20 cellular contexts compared by ENCODE assay signal in genomic region chr3:115246621-115247020, GRCh38.
A peak's percentile ranks its signal among the peaks of the same experiment; 100 is the strongest.
DNase-seq lines count a peak whose midpoint lies in the region; ATAC-seq lines count a peak whose summit lies in the region.
"Had no signal": no experiment of that assay in that cellular context is flagged by ENCODE, and none has a peak within 500 bp of the region (broad histone marks: within the 10 kb centered on the region; RNA-seq: fewer than 3 reads in every experiment).

No MANE protein-coding gene starts in this region.

- H3K27ac ChIP-seq in aorta (ENCODE audit: low read depth in 1 of 2, low read length in 2 of 2), result no peak overlapping the region
- H3K27ac ChIP-seq: 22Rv1; BLaER1 treated with 17β-estradiol and CSF1 and Interleukin-3, amounts not matched to agents 10 nM and 100 nM had no signal

- intact Hi-C loops in Right ventricle myocardium inferior (cut with DNase I), result no loop called here
- intact Hi-C loops in cardiac septum (cut with DNase I), result loop anchor here (5.0 to 10.0 kb wide), 2 partner anchors 76 to 268 kb away; no protein-coding TSS in a partner anchor
- intact Hi-C loops in aorta (cut with DNase I), result no loop called here

- no peaks in the 10 kb centered on the region for H3K36me3 ChIP-seq in aorta (ENCODE audit: control insufficient read depth in 1 of 2, insufficient read depth in 2 of 2, low read length in 1 of 2)
- H3K36me3 ChIP-seq: BLaER1 treated with 17β-estradiol and CSF1 and Interleukin-3, amounts not matched to agents 10 nM and 100 nM; MG63 had no signal

- peak; percentile 72 for ATAC-seq in Right ventricle myocardium inferior
- peak; percentile 71 for ATAC-seq in aorta (ENCODE audit: low FRiP score)
- ATAC-seq in HG02571 (IDR thresholded peaks at IDR 0.05; ENCODE audit: unreplicated experiment), result no peak
- ATAC-seq: GM12878, HepG2 had no signal

- no peak overlapping the region for H3K4me3 ChIP-seq in aorta (ENCODE audit: low read length in 2 of 2)
- H3K4me3 ChIP-seq: BLaER1 treated with 17β-estradiol and CSF1 and Interleukin-3, amounts not matched to agents 10 nM and 100 nM; GM12878; MG63; PC-9 had no signal

- DNase-seq in Right ventricle myocardium inferior (ENCODE audit: missing footprints) (no peak), cardiac septum (ENCODE audit: low spot score) (no peak), fibroblast of peridontal ligament (ENCODE audit: extremely low read depth) (peak; percentile 47), iris pigment epithelial cell (ENCODE audit: low read depth) (peak; percentile 10), aorta (no peak), GM03348 (ENCODE audit: low spot score) (no peak), DMS79 (lab: John Stamatoyannopoulos, UW) (no peak)
- DNase-seq: CD8-positive, alpha-beta memory T cell; DMS79 treated with DMSO at 0.1 percent for 48 hours; MG63; NCI-H1092 treated with DMSO at 0.1 percent for 48 hours; NCI-H2081 treated with DMSO at 0.1 percent for 48 hours; NCI-H510A; NCI-H82; PC-9 had no signal

- H3K27me3 ChIP-seq in aorta (ENCODE audit: control insufficient read depth in 1 of 2, insufficient read depth in 2 of 2, low read length in 1 of 2), result no peaks in the 10 kb centered on the region
- H3K27me3 ChIP-seq: BLaER1 treated with 17β-estradiol and CSF1 and Interleukin-3, amounts not matched to agents 10 nM and 100 nM; MG63 had no signal

- H3K4me1 ChIP-seq in aorta (ENCODE audit: control insufficient read depth in 1 of 2, insufficient read depth in 2 of 2, low read length in 2 of 2), result peaks cover 2 to 4% of the 10 kb centered on the region in 2 donors
- H3K4me1 ChIP-seq: BLaER1 treated with 17β-estradiol and CSF1 and Interleukin-3, amounts not matched to agents 10 nM and 100 nM had no signal

- 77 to 78% methylated on average over 2 of the region's 2 CpGs for WGBS in aorta, 2 donors

- H3K9me3 ChIP-seq in aorta (ENCODE audit: control insufficient read depth, low read length), result no peaks in the 10 kb centered on the region
- H3K9me3 ChIP-seq: BLaER1 treated with 17β-estradiol and CSF1 and Interleukin-3, amounts not matched to agents 10 nM and 100 nM; MG63 had no signal

Comparison
In these comparisons a context has a peak if more than half of its experiments do, and no peak if none do; other contexts are left out.
1. DNase-seq: peak in fibroblast of peridontal ligament (single experiment) and iris pigment epithelial cell (single experiment); none in Right ventricle myocardium inferior (single experiment), cardiac septum (single experiment), aorta (0 of 2), GM03348 (single experiment) and DMS79 (single experiment).